13 cellular contexts compared by ENCODE assay signal in genomic region chr1:201465698-201466290, GRCh38. TPM values are rescaled to one million over a fixed set of nuclear protein-coding genes. Genes with fewer than 3 reads are reported as not detected.
DNase-seq lines count a peak whose midpoint lies in the region; ATAC-seq and TF ChIP-seq lines count a peak whose summit lies in the region.
"Had no signal": no experiment of that assay in that cellular context is flagged by ENCODE, and none has a peak within 500 bp of the region (broad histone marks: within the 10 kb centered on the region; RNA-seq: fewer than 3 reads in every experiment).

No MANE protein-coding gene starts in this region.

- H3K36me3 ChIP-seq in IMR-90 (ENCODE audit: control insufficient read depth, insufficient read depth, low read length) = peaks cover 24% of the 10 kb centered on the region
- H3K36me3 ChIP-seq in tibial nerve = peaks cover 0 to 31% (median 4%) of the 10 kb centered on the region in 3 donors
- H3K36me3 ChIP-seq: neutrophil had no signal

- peak overlapping the region; percentile 70 for H3K14ac ChIP-seq in IMR-90 (replicated peaks; ENCODE audit: low read depth, low read length)

- ATAC-seq in IMR-90 (ENCODE audit: low read depth) (no peak), HG03439 (IDR thresholded peaks at IDR 0.05; ENCODE audit: unreplicated experiment) (no peak)

- CTCF ChIA-PET in IMR-90 (lab: Yijun Ruan, JAX) = no interaction called here

- peak overlapping the region; percentile 54 for H3K27ac Mint-ChIP-seq in mesothelial cell of epicardium
- H3K27ac Mint-ChIP-seq: activated CD4-positive, alpha-beta T cell treated with anti-CD3 and anti-CD28 coated beads, Interleukin-2, amount 10 ng/mL, durations not matched to agents 24 days and 14 days had no signal

- 100% methylated on average over 3 of the region's 9 CpGs; no CpG with 5 or more reads in 1 of the 2 experiments for WGBS in IMR-90 (ENCODE audit: extremely low coverage in 2 of 2, insufficient read length in 1 of 2), 2 experiments
- 22 to 39% methylated on average over 6 to 7 of the region's 9 CpGs for WGBS in tibial nerve, 2 donors

- 0 out of 2 replicates have a peak overlapping the region, but pooled peaks have one; percentile 30 for H2BK120ac ChIP-seq in IMR-90 (ENCODE audit: low read depth, low read length)

- H2BK20ac ChIP-seq in IMR-90 (ENCODE audit: low read depth, low read length) = peak overlapping the region; percentile 26; the same call in 1 of the 2 replicates

- H4K91ac ChIP-seq in IMR-90 (ENCODE audit: insufficient read depth, low read depth, low read length) = no peak overlapping the region

- no peak overlapping the region for H2AFZ ChIP-seq in IMR-90 (replicated peaks; ENCODE audit: low read length, poor library complexity)

- H3K9me3 Mint-ChIP-seq in mesothelial cell of epicardium = no peaks in the 10 kb centered on the region
- H3K9me3 Mint-ChIP-seq: activated CD4-positive, alpha-beta T cell treated with anti-CD3 and anti-CD28 coated beads, Interleukin-2, amount 10 ng/mL, durations not matched to agents 24 days and 14 days had no signal

- peak overlapping the region; percentile 74; the same call in 1 of the 2 replicates for H2AK5ac ChIP-seq in IMR-90 (ENCODE audit: low read depth, low read length)

- no peak for DNase-seq in IMR-90
- no peak for DNase-seq in mesothelial cell of epicardium (ENCODE audit: low spot score in 2 of 2, unreplicated experiment in 2 of 2)
- DNase-seq in tibial nerve (ENCODE audit: low spot score in 2 of 2) = no peak
- DNase-seq in NCI-H446 (lab: John Stamatoyannopoulos, UW) = no peak
- no peak for DNase-seq in dedifferentiated amniotic fluid mesenchymal stem cell (ENCODE audit: extremely low spot score)
- DNase-seq: activated CD4-positive, alpha-beta T cell treated with anti-CD3 and anti-CD28 coated beads, Interleukin-2, amount 10 ng/mL, durations not matched to agents 24 days and 14 days; activated gamma-delta T cell; DMS153; MV-4-11; NCI-H774 had no signal

- no peak overlapping the region for H3K56ac ChIP-seq in IMR-90 (ENCODE audit: extremely low read depth, insufficient read depth, low read length)

- no peak overlapping the region for H2BK5ac ChIP-seq in IMR-90 (ENCODE audit: low read depth, low read length, poor library complexity, severe bottlenecking)

- H3K9me3 ChIP-seq in IMR-90 (ENCODE audit: control insufficient read depth, insufficient read depth, low read length) (no peaks in the 10 kb centered on the region), tibial nerve (no peaks in the 10 kb centered on the region)
- H3K9me3 ChIP-seq: neutrophil had no signal

- no peaks in the 10 kb centered on the region for H3K27me3 Mint-ChIP-seq in mesothelial cell of epicardium (ENCODE audit: low read depth)

- POLR2A ChIA-PET in IMR-90 (lab: Charles Lee; ENCODE audit: unreplicated experiment) = no interaction called here

- H3K4ac ChIP-seq in IMR-90 (ENCODE audit: low read depth, low read length) = 0 out of 2 replicates have a peak overlapping the region, but pooled peaks have one; percentile 26

- H3K27ac ChIP-seq in IMR-90 (ENCODE audit: insufficient read depth, low read length) (peak overlapping the region; percentile 12), cingulate gyrus (ENCODE audit: low read depth, low read length) (peak overlapping the region; percentile 65), tibial nerve (peak overlapping the region; percentile 95 to 100 (median 96))
- H3K27ac ChIP-seq: neutrophil had no signal

- intact Hi-C loops in IMR-90 (cut with micrococcal nuclease) = loop anchor here (5.0 kb wide), 1 partner anchor 42 kb away; the partner anchor contains the start of gene CSRP1

- H4K5ac ChIP-seq in IMR-90 (ENCODE audit: low read depth, low read length) = no peak overlapping the region

- H3K23ac ChIP-seq in IMR-90 (ENCODE audit: low read depth, low read length) = peak overlapping the region; percentile 33

- BruUV-seq in IMR-90 (replicated peaks; lab: Mats Ljungman, UMichigan) = no TSS peak

- H3K4me2 ChIP-seq in IMR-90 (ENCODE audit: low read depth, low read length) = peak overlapping the region; percentile 95

- TF ChIP-seq POLR2A in IMR-90 (IDR thresholded peaks at IDR 0.05; ENCODE audit: low read depth, low read length) (no peak), tibial nerve (IDR thresholded peaks at IDR 0.05) (no peak)

- no peak overlapping the region for H2BK15ac ChIP-seq in IMR-90 (ENCODE audit: low read depth, low read length)

- no peak for TF ChIP-seq EP300 in tibial nerve (IDR thresholded peaks at IDR 0.05)

- peaks cover 29% of the 10 kb centered on the region for H3K9me1 ChIP-seq in IMR-90 (ENCODE audit: insufficient read depth, low read length)

- no peak overlapping the region for H3K18ac ChIP-seq in IMR-90 (ENCODE audit: low read depth, low read length)

- peak overlapping the region in 1 of 2 experiments; percentile 27; a peak in 1 of 4 replicates for H4K8ac ChIP-seq in IMR-90 (ENCODE audit: low read depth in 2 of 2, low read length in 2 of 2)

- H3K36me3 Mint-ChIP-seq in mesothelial cell of epicardium = peaks cover 13% of the 10 kb centered on the region

- dilution Hi-C loops in IMR-90 (cut with HindIII; ENCODE audit: low sequenced_read_pairs, unreplicated experiment) = no loop called here

- no peak for TF ChIP-seq CTCF in IMR-90 (conservative IDR thresholded peaks at IDR 0.05; ENCODE audit: low read depth, low read length)
- no peak for TF ChIP-seq CTCF in mesothelial cell of epicardium (IDR thresholded peaks at IDR 0.05; ENCODE audit: unreplicated experiment)
- TF ChIP-seq CTCF in tibial nerve (IDR thresholded peaks at IDR 0.05) = no peak

- H3K4me1 ChIP-seq in IMR-90 (ENCODE audit: control insufficient read depth, insufficient read depth, low read length) = peaks cover 25% of the 10 kb centered on the region
- H3K4me1 ChIP-seq in tibial nerve = peaks cover 0 to 80% (median 54%) of the 10 kb centered on the region in 4 donors

- peaks cover 53% of the 10 kb centered on the region for H4K20me1 ChIP-seq in IMR-90 (ENCODE audit: insufficient read depth, low read length)

- no peak overlapping the region for H2AK9ac ChIP-seq in IMR-90 (replicated peaks; ENCODE audit: low read depth, low read length, poor library complexity)

- in situ Hi-C loops in IMR-90 (cut with MboI; ENCODE audit: low sequenced_read_pairs) = no loop called here

- H3K79me1 ChIP-seq in IMR-90 (ENCODE audit: low read depth in 1 of 2, low read length in 2 of 2) = peaks cover 13 to 60% of the 10 kb centered on the region in 2 experiments; a peak in 2 of 4 replicates

- H3K9ac ChIP-seq in IMR-90 (ENCODE audit: low read depth, low read length) = peak overlapping the region; percentile 64

- H3K4me1 Mint-ChIP-seq in mesothelial cell of epicardium = peaks cover 48% of the 10 kb centered on the region

- H3K4me3 ChIP-seq in IMR-90 (ENCODE audit: insufficient read depth, low read depth, low read length) (peak overlapping the region; percentile 89), tibial nerve (peak overlapping the region; percentile 59 to 91 (median 80))

- no peak for TF ChIP-seq RAD21 in IMR-90 (IDR thresholded peaks at IDR 0.05; ENCODE audit: low read length)

- H3K27me3 ChIP-seq in IMR-90 (ENCODE audit: control insufficient read depth, insufficient read depth, low read length) (no peaks in the 10 kb centered on the region), tibial nerve (no peaks in the 10 kb centered on the region)

- H3K4me3 Mint-ChIP-seq in mesothelial cell of epicardium = peak overlapping the region; percentile 97

TF ChIP-seq in IMR-90, 13 proteins besides CTCF, POLR2A, EP300 and RAD21 (continues in another document):
- TF ChIP-seq SMC3 (IDR thresholded peaks at IDR 0.05; ENCODE audit: low read depth, low read length) = no peak
- no peak for TF ChIP-seq BHLHE40 (IDR thresholded peaks at IDR 0.05; ENCODE audit: low read depth, low read length)
- TF ChIP-seq MAFK (IDR thresholded peaks at IDR 0.05; ENCODE audit: low read depth, low read length) = no peak
- no peak for TF ChIP-seq RCOR1 (IDR thresholded peaks at IDR 0.05; ENCODE audit: insufficient replicate concordance, low read length)
- no peak for TF ChIP-seq NFE2L2 (IDR thresholded peaks at IDR 0.05; ENCODE audit: low read depth, low read length)
- TF ChIP-seq ELK1 (IDR thresholded peaks at IDR 0.05; ENCODE audit: borderline replicate concordance, low read depth, low read length) = no peak
- no peak for TF ChIP-seq MXI1 (IDR thresholded peaks at IDR 0.05; ENCODE audit: borderline replicate concordance, low read depth, low read length)
- TF ChIP-seq CHD1 (IDR thresholded peaks at IDR 0.05; ENCODE audit: low read depth, low read length) = no peak
- no peak for TF ChIP-seq FOS (IDR thresholded peaks at IDR 0.05; ENCODE audit: low read depth, low read length)

RNA-seq across cellular contexts. Expression of gene PHLDA3, which starts 3.2 kb away (rescaled TPM):
- total RNA-seq in IMR-90 (2012; rRNA removed) (41.6 and 44.2 TPM in 2 replicates), mesothelial cell of epicardium (84.0 to 92.8 TPM (median 87.5 TPM) in 3 replicates), tibial nerve (100 to 1,000 TPM; 243 to 301 (median 271) TPM)
- 102 and 122 TPM in 2 replicates for polyA plus RNA-seq in IMR-90 (2012; rRNA removed)
- 50.7 and 178 TPM in 2 replicates for polyA plus RNA-seq in IMR-90 (2012; cell fraction: cytosol; rRNA removed)
- 49.6 and 125 TPM in 2 replicates for polyA plus RNA-seq in IMR-90 (2012; cell fraction: nucleus; rRNA removed; ENCODE audit: low replicate concordance)

RNA-seq across cellular contexts. Expression of gene CSRP1, which starts 41.1 kb away (rescaled TPM):
- total RNA-seq in IMR-90 (2012; rRNA removed) (1,498 and 1,861 TPM in 2 replicates), mesothelial cell of epicardium (10.4 to 11.4 TPM (median 10.7 TPM) in 3 replicates), tibial nerve (1,000 to 10,000 TPM in 3 of 4 donors, 100 to 1,000 TPM in 1; 548 to 1,751 (median 1,444) TPM)
- polyA plus RNA-seq in IMR-90 (2012; rRNA removed) = 948 and 1,037 TPM in 2 replicates
- 955 and 1,043 TPM in 2 replicates for polyA plus RNA-seq in IMR-90 (2012; cell fraction: cytosol; rRNA removed)
- 737 and 1,227 TPM in 2 replicates for polyA plus RNA-seq in IMR-90 (2012; cell fraction: nucleus; rRNA removed; ENCODE audit: low replicate concordance)

RNA-seq across cellular contexts. Expression of gene TNNI1, which starts 44.3 kb away (rescaled TPM):
- total RNA-seq in IMR-90 (2012; rRNA removed) (not detected in 2 replicates), mesothelial cell of epicardium (6.7 to 8.4 TPM (median 7.6 TPM) in 3 replicates), tibial nerve (1 to 10 TPM in 1 of 4 donors, under 1 TPM in 1, not detected in 2; under 0.01 to 3.5 TPM)
- not detected in 2 replicates for polyA plus RNA-seq in IMR-90 (2012; rRNA removed)
- polyA plus RNA-seq in IMR-90 (2012; cell fraction: cytosol; rRNA removed) = 0.02 TPM in 1 of 2 replicates, not detected in the other
- polyA plus RNA-seq in IMR-90 (2012; cell fraction: nucleus; rRNA removed; ENCODE audit: low replicate concordance) = 0.20 and 0.45 TPM in 2 replicates
- total RNA-seq: activated CD4-positive, alpha-beta T cell treated with anti-CD3 and anti-CD28 coated beads, Interleukin-2, amount 10 ng/mL, durations not matched to agents 24 days and 14 days had no signal

Comparison
In these comparisons a context has a peak if more than half of its experiments do, and no peak if none do; other contexts are left out.
1. H3K27ac ChIP-seq: peak in every context shown above with its lines; median percentile 96 in tibial nerve; 65 in cingulate gyrus; 12 in IMR-90.
2. RNA of gene CSRP1, which starts 41.1 kb away (total RNA-seq): 548 to 1,751 TPM in tibial nerve and 1,498 to 1,861 TPM in IMR-90; 10.4 to 11.4 TPM in mesothelial cell of epicardium; every median in the first group is over 10 times any median in the second.